ENCODE assay signal across 8 cellular contexts in genomic region chr10:119725550-119726290, GRCh38. TPM values are rescaled to one million over a fixed set of nuclear protein-coding genes. Genes with fewer than 3 reads are reported as not detected.
DNase-seq lines count a peak whose midpoint lies in the region; ATAC-seq and TF ChIP-seq lines count a peak whose summit lies in the region.

INPP5F (plus strand) TSS chr10:119726050; CDS start chr10:119726263, 213 bp downstream.

- no peak for TF ChIP-seq EP300 in esophagus muscularis mucosa (IDR thresholded peaks at IDR 0.05)

- peak within 1 kb of the TSS; percentile 90 to 97 (median 96) for H3K27ac ChIP-seq in esophagus muscularis mucosa (replicated peaks in 1 of 4)

- H3K27me3 ChIP-seq in esophagus muscularis mucosa, result no peaks in the 10 kb centered on the region

- peak; percentile 72 for TF ChIP-seq POLR2A in esophagus muscularis mucosa (IDR thresholded peaks at IDR 0.05; ENCODE audit: low read depth)

- intact Hi-C loops in esophagus muscularis mucosa (cut with DNase I), result loop anchor here (5.0 kb wide), 2 partner anchors 38 to 128 kb away; partner anchors contain the start of gene TIAL1

- peak; percentile 86 for ATAC-seq in GM21723 (IDR thresholded peaks at IDR 0.05; ENCODE audit: unreplicated experiment)

- H3K4me1 ChIP-seq in esophagus muscularis mucosa, result peaks cover 28 to 45% (median 38%) of the 10 kb centered on the region in 4 donors

- WGBS in esophagus muscularis mucosa, result 2% methylated on average over 38 of the region's 84 CpGs

- peaks cover 0 to 6% (median 0%) of the 10 kb centered on the region in 4 donors for H3K36me3 ChIP-seq in esophagus muscularis mucosa

- no peaks in the 10 kb centered on the region for H3K9me3 ChIP-seq in esophagus muscularis mucosa

- TF ChIP-seq CTCF in esophagus muscularis mucosa (IDR thresholded peaks at IDR 0.05), result peak; percentile 18 to 38 (median 26)

- DNase-seq in DMS53 (lab: John Stamatoyannopoulos, UW), result peak; percentile 99
- peak; percentile 83 for DNase-seq in KG1 (lab: John Stamatoyannopoulos, UW)
- DNase-seq in activated T-cell treated with anti-CD3 and anti-CD28 coated beads, Interleukin-2, amount 50 U/mL, for 48 hours, result peak; percentile 100
- DNase-seq in esophagus muscularis mucosa (ENCODE audit: extremely low spot score), result peak; percentile 99
- DNase-seq in myocyte (ENCODE audit: low read depth), result peak; percentile 99
- peak; percentile 99 to 100 for DNase-seq in stimulated activated CD8-positive, alpha-beta memory T cell treated with anti-CD3 and anti-CD28 coated beads, Interleukin-7, amount 100 ng/mL, for 48 hours (ENCODE audit: extremely low read depth in 1 of 2, low read depth in 1 of 2)

- peak within 1 kb of the TSS; percentile 69 to 97 (median 95) for H3K4me3 ChIP-seq in esophagus muscularis mucosa

TF ChIP-seq in PFSK-1, 5 proteins besides CTCF, POLR2A, EP300 and RAD21:
- peak; percentile 63; the same call in 1 of the 2 replicates for TF ChIP-seq TAF1 (IDR thresholded peaks at IDR 0.05; ENCODE audit: borderline replicate concordance, insufficient read depth, low read length)
- no peak for TF ChIP-seq SIN3A (IDR thresholded peaks at IDR 0.05; ENCODE audit: borderline replicate concordance, insufficient read depth, low read length)
- TF ChIP-seq REST (IDR thresholded peaks at IDR 0.05; ENCODE audit: insufficient read depth in 1 of 2, low read depth in 2 of 2, low read length in 2 of 2), result no peak
- TF ChIP-seq FOXP2 (optimal IDR thresholded peaks at IDR 0.05; ENCODE audit: borderline replicate concordance, extremely low read depth, extremely low read length, insufficient read depth), result peak; percentile 67
- TF ChIP-seq POLR2AphosphoS5 (IDR thresholded peaks at IDR 0.05; ENCODE audit: low read depth, low read length), result peak; percentile 81
TF ChIP-seq in PFSK-1: peak in this region for 3.

RNA-seq across cellular contexts. Expression of gene INPP5F, which starts in this region (rescaled TPM):
- polyA plus RNA-seq in PFSK-1 (2012; ENCODE audit: insufficient read length, low read depth), result 17.2 TPM
- total RNA-seq in esophagus muscularis mucosa, result 10 to 100 TPM; 15.1 to 24.0 (median 19.0) TPM
- 11.4 and 34.9 TPM in 2 replicates for total RNA-seq in myocyte
- 10.3 TPM for polyA plus RNA-seq in myocyte (2012)

Comparison
In these comparisons a context has a peak if more than half of its experiments do, and no peak if none do; other contexts are left out.
1. Peak in every context shown above with its lines: DNase-seq, ATAC-seq, H3K4me3 ChIP-seq and H3K27ac ChIP-seq.